Comparison of ENCODE assay signal across 2 cellular contexts in genomic region chr11:89161949-89162348, GRCh38.
TF ChIP-seq lines count a peak whose summit lies in the region.

No MANE protein-coding gene starts in this region.

TF ChIP-seq in HepG2, 621 proteins besides CTCF, POLR2A, EP300 and RAD21:
- TF ChIP-seq MAFK (conservative IDR thresholded peaks at IDR 0.05 in 1 of 2, IDR thresholded peaks at IDR 0.05 in 1 of 2; ENCODE audit: low read length in 2 of 2) (peak in 1 of 2 experiments; percentile 62; a peak in 2 of 4 replicates), ERF (CRISPR knock-in tag; IDR thresholded peaks at IDR 0.05) (no peak), MAFF (IDR thresholded peaks at IDR 0.05; ENCODE audit: low read depth, low read length) (peak; percentile 38; the same call in 1 of the 2 replicates)

TF ChIP-seq in K562, 482 proteins besides CTCF, POLR2A, EP300 and RAD21:
- peak; percentile 67 for TF ChIP-seq ZNF316 (IDR thresholded peaks at IDR 0.05)
- peak; percentile 37; the same call in 1 of the 2 replicates for TF ChIP-seq C11orf30 (IDR thresholded peaks at IDR 0.05; ENCODE audit: low read depth)
- TF ChIP-seq HINFP (tag; conservative IDR thresholded peaks at IDR 0.05; ENCODE audit: low read depth): no peak
- no peak for TF ChIP-seq NR0B1 (IDR thresholded peaks at IDR 0.05; ENCODE audit: partially characterized antibody)
- no peak for TF ChIP-seq DNMT1 (IDR thresholded peaks at IDR 0.05)
- TF ChIP-seq SAP30 (IDR thresholded peaks at IDR 0.05; ENCODE audit: borderline replicate concordance, insufficient read depth, low read depth, low read length, poor library complexity, severe bottlenecking): no peak
- TF ChIP-seq FOXA1 (IDR thresholded peaks at IDR 0.05; ENCODE audit: borderline replicate concordance): no peak
- no peak for TF ChIP-seq MEIS2 (IDR thresholded peaks at IDR 0.05; ENCODE audit: partially characterized antibody)
- no peak for TF ChIP-seq MXD1 (CRISPR knock-in tag; IDR thresholded peaks at IDR 0.05; ENCODE audit: borderline replicate concordance, poor library complexity, severe bottlenecking)
